1 cellular context compared by ENCODE assay signal in the genomic region with DNA sequence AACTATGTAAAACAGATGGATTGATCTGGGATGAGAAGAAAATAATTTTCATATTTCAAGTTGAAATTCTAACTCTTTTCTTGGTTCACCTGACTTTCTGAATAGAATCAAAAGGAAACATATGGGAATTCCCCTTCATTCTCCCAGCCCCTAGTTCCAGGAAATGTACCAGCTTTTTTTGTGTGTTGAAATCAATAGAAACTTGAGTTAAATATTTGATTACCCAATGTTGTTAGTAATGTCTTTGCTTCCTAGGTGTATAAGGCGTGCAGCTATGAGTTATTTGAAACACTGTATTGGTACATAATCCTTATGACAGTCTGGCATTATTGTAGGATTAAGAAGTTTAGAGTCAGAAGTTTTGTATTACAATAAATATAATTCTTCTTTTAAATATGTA.
TF ChIP-seq lines count a peak whose summit lies in the region.

No MANE protein-coding gene starts in this region.

TF ChIP-seq in liver, 16 proteins besides CTCF, POLR2A, EP300 and RAD21 (continued from another document):
- TF ChIP-seq YY1 (IDR thresholded peaks at IDR 0.05) (peak; percentile 32), RXRA (IDR thresholded peaks at IDR 0.05) (peak; percentile 44 to 65)
- TF ChIP-seq, protein P1, sequence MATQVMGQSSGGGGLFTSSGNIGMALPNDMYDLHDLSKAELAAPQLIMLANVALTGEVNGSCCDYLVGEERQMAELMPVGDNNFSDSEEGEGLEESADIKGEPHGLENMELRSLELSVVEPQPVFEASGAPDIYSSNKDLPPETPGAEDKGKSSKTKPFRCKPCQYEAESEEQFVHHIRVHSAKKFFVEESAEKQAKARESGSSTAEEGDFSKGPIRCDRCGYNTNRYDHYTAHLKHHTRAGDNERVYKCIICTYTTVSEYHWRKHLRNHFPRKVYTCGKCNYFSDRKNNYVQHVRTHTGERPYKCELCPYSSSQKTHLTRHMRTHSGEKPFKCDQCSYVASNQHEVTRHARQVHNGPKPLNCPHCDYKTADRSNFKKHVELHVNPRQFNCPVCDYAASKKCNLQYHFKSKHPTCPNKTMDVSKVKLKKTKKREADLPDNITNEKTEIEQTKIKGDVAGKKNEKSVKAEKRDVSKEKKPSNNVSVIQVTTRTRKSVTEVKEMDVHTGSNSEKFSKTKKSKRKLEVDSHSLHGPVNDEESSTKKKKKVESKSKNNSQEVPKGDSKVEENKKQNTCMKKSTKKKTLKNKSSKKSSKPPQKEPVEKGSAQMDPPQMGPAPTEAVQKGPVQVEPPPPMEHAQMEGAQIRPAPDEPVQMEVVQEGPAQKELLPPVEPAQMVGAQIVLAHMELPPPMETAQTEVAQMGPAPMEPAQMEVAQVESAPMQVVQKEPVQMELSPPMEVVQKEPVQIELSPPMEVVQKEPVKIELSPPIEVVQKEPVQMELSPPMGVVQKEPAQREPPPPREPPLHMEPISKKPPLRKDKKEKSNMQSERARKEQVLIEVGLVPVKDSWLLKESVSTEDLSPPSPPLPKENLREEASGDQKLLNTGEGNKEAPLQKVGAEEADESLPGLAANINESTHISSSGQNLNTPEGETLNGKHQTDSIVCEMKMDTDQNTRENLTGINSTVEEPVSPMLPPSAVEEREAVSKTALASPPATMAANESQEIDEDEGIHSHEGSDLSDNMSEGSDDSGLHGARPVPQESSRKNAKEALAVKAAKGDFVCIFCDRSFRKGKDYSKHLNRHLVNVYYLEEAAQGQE (IDR thresholded peaks at IDR 0.05), result peak; percentile 29
